Comparison of ENCODE assay signal across 1 cellular context in genomic region chr7:73980206-73980605, GRCh38.
TF ChIP-seq lines count a peak whose summit lies in the region.

No MANE protein-coding gene starts in this region.

TF ChIP-seq in HepG2, 621 proteins besides CTCF, POLR2A, EP300 and RAD21 (continued from another document and continues in another):
- no peak for TF ChIP-seq ZNF407 (CRISPR knock-in tag; IDR thresholded peaks at IDR 0.05; ENCODE audit: not compliant biosample characterization)
- no peak for TF ChIP-seq ZNF891 (CRISPR knock-in tag; IDR thresholded peaks at IDR 0.05)
- no peak for TF ChIP-seq ARID4A (CRISPR knock-in tag; IDR thresholded peaks at IDR 0.05; ENCODE audit: borderline replicate concordance)
- no peak for TF ChIP-seq NFAT5 (CRISPR knock-in tag; IDR thresholded peaks at IDR 0.05)
- TF ChIP-seq NFYB (CRISPR knock-in tag; IDR thresholded peaks at IDR 0.05): no peak
- no peak for TF ChIP-seq ZNF260 (CRISPR knock-in tag; IDR thresholded peaks at IDR 0.05; ENCODE audit: borderline replicate concordance, low read depth)
- no peak for TF ChIP-seq ZNF234 (CRISPR knock-in tag; conservative IDR thresholded peaks at IDR 0.05)
- no peak for TF ChIP-seq CCDC6 (CRISPR knock-in tag; IDR thresholded peaks at IDR 0.05)
- no peak for TF ChIP-seq KDM5B (CRISPR knock-in tag; IDR thresholded peaks at IDR 0.05; ENCODE audit: borderline replicate concordance)
- TF ChIP-seq MTERF4 (CRISPR knock-in tag; IDR thresholded peaks at IDR 0.05): no peak
- no peak for TF ChIP-seq MTF1 (CRISPR knock-in tag; IDR thresholded peaks at IDR 0.05)
- no peak for TF ChIP-seq FLYWCH1 (CRISPR knock-in tag; IDR thresholded peaks at IDR 0.05)
- no peak for TF ChIP-seq ZNF563 (CRISPR knock-in tag; IDR thresholded peaks at IDR 0.05)
- TF ChIP-seq ZMYM3 (CRISPR knock-in tag; IDR thresholded peaks at IDR 0.05): peak; percentile 93
- no peak for TF ChIP-seq HCFC1 (IDR thresholded peaks at IDR 0.05; ENCODE audit: low read depth, low read length)
- TF ChIP-seq REPIN1 (CRISPR knock-in tag; IDR thresholded peaks at IDR 0.05; ENCODE audit: borderline replicate concordance, low read depth): no peak
- TF ChIP-seq GATAD2A (CRISPR knock-in tag; IDR thresholded peaks at IDR 0.05): peak; percentile 67
- no peak for TF ChIP-seq CHD2 (IDR thresholded peaks at IDR 0.05; ENCODE audit: low read depth, low read length)
- peak; percentile 28; the same call in 1 of the 3 replicates for TF ChIP-seq MXI1 (IDR thresholded peaks at IDR 0.05; ENCODE audit: borderline replicate concordance, low read depth, low read length)
- no peak for TF ChIP-seq CAMTA2 (CRISPR knock-in tag; IDR thresholded peaks at IDR 0.05; ENCODE audit: borderline replicate concordance)
- TF ChIP-seq SP140L (CRISPR knock-in tag; IDR thresholded peaks at IDR 0.05; ENCODE audit: borderline replicate concordance): no peak
- TF ChIP-seq ZNF839 (CRISPR knock-in tag; IDR thresholded peaks at IDR 0.05; ENCODE audit: borderline replicate concordance): no peak
- TF ChIP-seq ZFP37 (CRISPR knock-in tag; IDR thresholded peaks at IDR 0.05; ENCODE audit: borderline replicate concordance): no peak
- peak; percentile 70; the same call in 1 of the 2 replicates for TF ChIP-seq THRA (CRISPR knock-in tag; IDR thresholded peaks at IDR 0.05; ENCODE audit: borderline replicate concordance)
- TF ChIP-seq TCF7 (IDR thresholded peaks at IDR 0.05; ENCODE audit: low read depth): peak; percentile 74
- TF ChIP-seq ZC3H4 (CRISPR knock-in tag; IDR thresholded peaks at IDR 0.05; ENCODE audit: borderline replicate concordance): no peak
- no peak for TF ChIP-seq BCL6 (CRISPR knock-in tag; IDR thresholded peaks at IDR 0.05)
